8 cellular contexts compared by ENCODE assay signal in genomic region chr13:33146843-33147611, GRCh38.
DNase-seq lines count a peak whose midpoint lies in the region; ATAC-seq lines count a peak whose summit lies in the region.
"Had no signal": no experiment of that assay in that cellular context is flagged by ENCODE, and none has a peak within 500 bp of the region (broad histone marks: within the 10 kb centered on the region; RNA-seq: fewer than 3 reads in every experiment).

No MANE protein-coding gene starts in this region.

- DNase-seq in nucleus accumbens (lab: John Stamatoyannopoulos, UW): no peak
- no peak for DNase-seq in hippocampal formation (lab: John Stamatoyannopoulos, UW)
- no peak for DNase-seq in DMS 273 treated with DMSO at 0.1 percent for 48 hours (lab: John Stamatoyannopoulos, UW)
- DNase-seq: NCI-H2227 treated with DMSO at 0.1 percent for 48 hours had no signal

- peak overlapping the region; percentile 91 for H3K27ac Mint-ChIP-seq in T-helper 1 cell treated with Interleukin-12 subunit alpha and Interleukin-12 subunit beta and Interleukin-4 antibody, amounts not matched to agents 30 μg/mL and 1 μg/mL, for 36 hours

- peaks cover 26% of the 10 kb centered on the region for H3K9me3 Mint-ChIP-seq in T-helper 1 cell treated with Interleukin-12 subunit alpha and Interleukin-12 subunit beta and Interleukin-4 antibody, amounts not matched to agents 30 μg/mL and 1 μg/mL, for 36 hours

- peak overlapping the region; percentile 43 for H3K4me3 Mint-ChIP-seq in T-helper 1 cell treated with Interleukin-12 subunit alpha and Interleukin-12 subunit beta and Interleukin-4 antibody, amounts not matched to agents 30 μg/mL and 1 μg/mL, for 36 hours

- no peaks in the 10 kb centered on the region for H3K27me3 Mint-ChIP-seq in T-helper 1 cell treated with Interleukin-12 subunit alpha and Interleukin-12 subunit beta and Interleukin-4 antibody, amounts not matched to agents 30 μg/mL and 1 μg/mL, for 36 hours (ENCODE audit: low read depth)

- H3K36me3 Mint-ChIP-seq in T-helper 1 cell treated with Interleukin-12 subunit alpha and Interleukin-12 subunit beta and Interleukin-4 antibody, amounts not matched to agents 30 μg/mL and 1 μg/mL, for 36 hours (ENCODE audit: low read depth): peaks cover 34% of the 10 kb centered on the region

- ATAC-seq in GM18520 (IDR thresholded peaks at IDR 0.05; ENCODE audit: unreplicated experiment) (peak; percentile 87), GM19438 (IDR thresholded peaks at IDR 0.05; ENCODE audit: low read depth, unreplicated experiment) (peak; percentile 81), HG02943 (IDR thresholded peaks at IDR 0.05; ENCODE audit: low read depth, unreplicated experiment) (peak; percentile 75)

- H3K4me1 Mint-ChIP-seq in T-helper 1 cell treated with Interleukin-12 subunit alpha and Interleukin-12 subunit beta and Interleukin-4 antibody, amounts not matched to agents 30 μg/mL and 1 μg/mL, for 36 hours (ENCODE audit: low read depth): peaks cover 26% of the 10 kb centered on the region
